In genomic region chr11:14644396-14645246, GRCh38 we compare ENCODE assay signal across 8 cellular contexts. TPM values are rescaled to one million over a fixed set of nuclear protein-coding genes. Genes with fewer than 3 reads are reported as not detected.
DNase-seq lines count a peak whose midpoint lies in the region; ATAC-seq and TF ChIP-seq lines count a peak whose summit lies in the region.

No MANE protein-coding gene starts in this region.

- peaks cover 20% of the 10 kb centered on the region for H3K4me1 Mint-ChIP-seq in GM23338
- H3K4me1 Mint-ChIP-seq in dendritic cell treated with granulocyte-macrophage colony-stimulating factor and Interleukin-4, amounts not matched to agents 40 ng/mL and 50 ng/mL, for 4 days (ENCODE audit: low read depth) = peaks cover 23% of the 10 kb centered on the region
- peaks cover 7 to 18% of the 10 kb centered on the region in 2 donors for H3K4me1 Mint-ChIP-seq in stimulated activated naive B cell treated with anti-CD40 and anti-IgM and Interleukin-4, amounts not matched to agents 10 μg/mL and 1 μg/mL and 100 μg/mL, for 72 hours

- TF ChIP-seq CTCF in GM10248 (IDR thresholded peaks at IDR 0.05; ENCODE audit: control extremely low read depth, extremely low read depth, low read depth, missing control alignments) (no peak), GM23338 (conservative IDR thresholded peaks at IDR 0.05; ENCODE audit: low read depth in 2 of 2) (0 out of 4 replicates have a peak, but pooled peaks of 1 of the 2 experiments have one; percentile 3)

- no peak overlapping the region for H3K27ac Mint-ChIP-seq in GM23338
- H3K27ac Mint-ChIP-seq in dendritic cell treated with granulocyte-macrophage colony-stimulating factor and Interleukin-4, amounts not matched to agents 40 ng/mL and 50 ng/mL, for 4 days = peak overlapping the region; percentile 81
- peak overlapping the region; percentile 72 for H3K27ac Mint-ChIP-seq in stimulated activated naive B cell treated with anti-CD40 and anti-IgM and Interleukin-4, amounts not matched to agents 10 μg/mL and 1 μg/mL and 100 μg/mL, for 72 hours

- no peaks in the 10 kb centered on the region for H3K9me2 ChIP-seq in GM23338 (ENCODE audit: insufficient read depth)

- peak overlapping the region; percentile 90 for H3K4me3 Mint-ChIP-seq in GM23338
- H3K4me3 Mint-ChIP-seq in dendritic cell treated with granulocyte-macrophage colony-stimulating factor and Interleukin-4, amounts not matched to agents 40 ng/mL and 50 ng/mL, for 4 days = peak overlapping the region; percentile 87
- H3K4me3 Mint-ChIP-seq in stimulated activated naive B cell treated with anti-CD40 and anti-IgM and Interleukin-4, amounts not matched to agents 10 μg/mL and 1 μg/mL and 100 μg/mL, for 72 hours = peak overlapping the region; percentile 85 to 94

- POLR2A ChIA-PET in GM10248 (lab: Yijun Ruan, JAX) = interaction anchor here (0.6 to 1.0 kb wide), 2 partner anchors 67 to 247 kb away, joined by 3 read pairs; partner anchors contain the start of gene CYP2R1

- DNase-seq in GM10248 (ENCODE audit: extremely low spot score) = peak; percentile 45
- peak; percentile 68 for DNase-seq in GM23338 (ENCODE audit: low spot score)
- DNase-seq in M059J (ENCODE audit: low read depth) = peak; percentile 15
- peak; percentile 33 to 34 for DNase-seq in activated CD4-positive, alpha-beta T cell treated with anti-CD3 and anti-CD28 coated beads for 4 hours
- peak; percentile 11 for DNase-seq in medulla oblongata (ENCODE audit: extremely low spot score)
- DNase-seq in stimulated activated naive B cell treated with anti-CD40 and anti-IgM and Interleukin-4, amounts not matched to agents 10 μg/mL and 1 μg/mL and 100 μg/mL, for 72 hours = no peak
- DNase-seq in cortex of kidney (lab: John Stamatoyannopoulos, UW) = no peak

- H3K36me3 Mint-ChIP-seq in GM23338 (ENCODE audit: low read depth) = no peaks in the 10 kb centered on the region
- H3K36me3 Mint-ChIP-seq in dendritic cell treated with granulocyte-macrophage colony-stimulating factor and Interleukin-4, amounts not matched to agents 40 ng/mL and 50 ng/mL, for 4 days (ENCODE audit: low read depth) = peaks cover 10% of the 10 kb centered on the region
- H3K36me3 Mint-ChIP-seq in stimulated activated naive B cell treated with anti-CD40 and anti-IgM and Interleukin-4, amounts not matched to agents 10 μg/mL and 1 μg/mL and 100 μg/mL, for 72 hours = no peaks in the 10 kb centered on the region

- H3K9me3 Mint-ChIP-seq in GM23338 = no peaks in the 10 kb centered on the region
- no peaks in the 10 kb centered on the region for H3K9me3 Mint-ChIP-seq in dendritic cell treated with granulocyte-macrophage colony-stimulating factor and Interleukin-4, amounts not matched to agents 40 ng/mL and 50 ng/mL, for 4 days
- H3K9me3 Mint-ChIP-seq in stimulated activated naive B cell treated with anti-CD40 and anti-IgM and Interleukin-4, amounts not matched to agents 10 μg/mL and 1 μg/mL and 100 μg/mL, for 72 hours = no peaks in the 10 kb centered on the region

- no peaks in the 10 kb centered on the region for H3K36me3 ChIP-seq in GM23338 (ENCODE audit: insufficient read depth)

- no peaks in the 10 kb centered on the region for H3F3A ChIP-seq in GM23338 (replicated peaks; ENCODE audit: low read depth)

- H3K4me1 ChIP-seq in GM23338 (ENCODE audit: insufficient read depth) = peaks cover 19% of the 10 kb centered on the region; the same call in 1 of the 2 replicates

- intact Hi-C loops in dendritic cell treated with granulocyte-macrophage colony-stimulating factor and Interleukin-4, amounts not matched to agents 40 ng/mL and 50 ng/mL, for 4 days (cut with micrococcal nuclease) = loop anchor here (2.0 to 5.0 kb wide), 3 partner anchors 108 to 263 kb away; partner anchors contain the start of gene PSMA1

- H4K20me1 ChIP-seq in GM23338 (replicated peaks; ENCODE audit: insufficient read depth) = no peaks in the 10 kb centered on the region; the same call in 1 of the 2 replicates

- CTCF ChIA-PET in GM10248 (lab: Yijun Ruan, JAX) = interaction anchor here (0.9 to 3.9 kb wide), 14 partner anchors 10 to 263 kb away, joined by 3 to 25 read pairs (median 4); no protein-coding TSS in a partner anchor

- H2AFZ ChIP-seq in GM23338 = peak overlapping the region; percentile 90; the same call in 1 of the 2 replicates

- peak; percentile 65 for ATAC-seq in GM23338
- ATAC-seq in stimulated activated naive B cell treated with anti-CD40 and anti-IgM and Interleukin-4, amounts not matched to agents 10 μg/mL and 1 μg/mL and 100 μg/mL, for 72 hours (replicated peaks) = peak; percentile 57 to 61

- H3K27ac ChIP-seq in GM23338 (ENCODE audit: low read depth) = no peak overlapping the region

- peak overlapping the region; percentile 88 for H3K4me2 ChIP-seq in GM23338

- H3K4me3 ChIP-seq in GM23338 = peak overlapping the region; percentile 88

- H3K27me3 Mint-ChIP-seq in GM23338 (ENCODE audit: insufficient read depth, low read depth, poor library complexity) = peaks cover 12% of the 10 kb centered on the region
- peaks cover 1% of the 10 kb centered on the region for H3K27me3 Mint-ChIP-seq in dendritic cell treated with granulocyte-macrophage colony-stimulating factor and Interleukin-4, amounts not matched to agents 40 ng/mL and 50 ng/mL, for 4 days
- H3K27me3 Mint-ChIP-seq in stimulated activated naive B cell treated with anti-CD40 and anti-IgM and Interleukin-4, amounts not matched to agents 10 μg/mL and 1 μg/mL and 100 μg/mL, for 72 hours = peaks cover 13 to 15% of the 10 kb centered on the region in 2 donors

- peaks cover 39% of the 10 kb centered on the region for H3K79me2 ChIP-seq in GM23338 (replicated peaks; ENCODE audit: insufficient read depth)

- H3K27me3 ChIP-seq in GM23338 (ENCODE audit: insufficient read depth) = peaks cover 32% of the 10 kb centered on the region

TF ChIP-seq in GM23338, 12 proteins besides CTCF, POLR2A, EP300 and RAD21:
- TF ChIP-seq JUNB (IDR thresholded peaks at IDR 0.05; ENCODE audit: unreplicated experiment) = no peak
- 0 out of 2 replicates have a peak, but pooled peaks have one; percentile 10 for TF ChIP-seq CREB1 (CRISPR knock-in tag; IDR thresholded peaks at IDR 0.05; ENCODE audit: low read depth)
- TF ChIP-seq EZH2phosphoT487 (IDR thresholded peaks at IDR 0.05; ENCODE audit: unreplicated experiment) = no peak
- peak; percentile 48 for TF ChIP-seq EZH2 (IDR thresholded peaks at IDR 0.05; ENCODE audit: low read depth, unreplicated experiment)
- TF ChIP-seq ZNF462 (CRISPR knock-in tag; IDR thresholded peaks at IDR 0.05) = no peak

RNA-seq across cellular contexts. Expression of gene PDE3B, which starts 1.0 kb away (rescaled TPM):
- total RNA-seq in GM23338 (2014; rRNA removed; shearing (Covaris generic)) = 16.9 and 21.3 TPM in 2 replicates
- polyA plus RNA-seq in GM23338 (2016; fragmentation: Nextera tagmentation; extraction: Ambion mirVana) = 4.3 and 4.9 TPM in 2 replicates
- total RNA-seq in M059J (2014; rRNA removed; shearing (Covaris generic)) = not detected in 2 replicates

Comparison
In these comparisons a context has a peak if more than half of its experiments do, and no peak if none do; other contexts are left out.
1. DNase-seq: peak in GM10248 (single experiment), GM23338 (single experiment), M059J (single experiment), activated CD4-positive, alpha-beta T cell treated with anti-CD3 and anti-CD28 coated beads for 4 hours (2 of 2) and medulla oblongata (single experiment); none in stimulated activated naive B cell treated with anti-CD40 and anti-IgM and Interleukin-4, amounts not matched to agents 10 μg/mL and 1 μg/mL and 100 μg/mL, for 72 hours (single experiment) and cortex of kidney (single experiment).
2. RNA of gene PDE3B, which starts 1.0 kb away (total RNA-seq): 16.9 to 21.3 TPM in GM23338; not detected in M059J; every median in the first group is over 10 times any median in the second.
3. Peak in every context shown above with its lines, with median percentiles within 50 percentile points of each other: H3K4me3 Mint-ChIP-seq.